In genomic region chrX:27960410-27960809, GRCh38 we compare ENCODE assay signal across 18 cellular contexts. TPM values are rescaled to one million over a fixed set of nuclear protein-coding genes. Genes with fewer than 3 reads are reported as not detected.
"Had no signal": no experiment of that assay in that cellular context is flagged by ENCODE, and none has a peak within 500 bp of the region (broad histone marks: within the 10 kb centered on the region; RNA-seq: fewer than 3 reads in every experiment).

No MANE protein-coding gene starts in this region.

RNA-seq across cellular contexts. Expression of gene DCAF8L1, which starts 20.8 kb away (rescaled TPM):
- total RNA-seq: colonic mucosa; dermis microvascular lymphatic vessel endothelial cell; endodermal cell; esophagus mucosa; esophagus squamous epithelium; gastrocnemius medialis; glomerular endothelial cell; heart right ventricle; kidney epithelial cell; left cardiac atrium; left lung; left ventricle myocardium superior; lower leg skin; lower lobe of right lung; lung microvascular endothelial cell; mononuclear cell; mucosa of gallbladder; naive thymus-derived CD4-positive, alpha-beta T cell had no signal
